In the genomic region with DNA sequence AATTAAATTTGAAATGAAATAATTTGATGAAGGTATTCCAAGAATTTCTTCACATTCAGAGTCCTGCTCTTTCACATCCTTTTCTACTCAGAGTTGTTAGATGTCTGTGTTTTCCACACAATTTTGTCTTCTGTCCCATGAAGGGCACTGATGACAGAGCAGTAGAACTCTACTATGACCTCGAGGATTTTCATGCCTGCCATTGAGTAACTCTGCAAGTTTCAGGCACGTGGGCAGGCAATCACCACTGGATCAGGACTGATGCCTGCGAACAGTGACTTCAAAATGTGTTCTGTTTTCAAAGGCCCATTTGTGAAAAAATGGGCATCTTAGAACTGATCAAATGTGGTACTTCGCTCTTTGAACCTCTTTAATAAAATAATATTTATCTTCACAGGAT, we compare ENCODE assay signal across 24 cellular contexts.
DNase-seq lines count a peak whose midpoint lies in the region; ATAC-seq, FAIRE-seq and TF ChIP-seq lines count a peak whose summit lies in the region.
"Had no signal": no experiment of that assay in that cellular context is flagged by ENCODE, and none has a peak within 500 bp of the region (broad histone marks: within the 10 kb centered on the region; RNA-seq: fewer than 3 reads in every experiment).

No MANE protein-coding gene starts in this region.

- no peak overlapping the region for H4K8ac ChIP-seq in trophoblast cell (ENCODE audit: low read depth, low read length)

- H3K4me1 ChIP-seq in HepG2 (ENCODE audit: insufficient read depth, low read length), result peaks cover 54% of the 10 kb centered on the region
- peaks cover 0 to 29% (median 0%) of the 10 kb centered on the region in 4 donors for H3K4me1 ChIP-seq in right lobe of liver
- H3K4me1 ChIP-seq in RWPE2 (ENCODE audit: insufficient read depth, poor library complexity, severe bottlenecking), result peaks cover 64% of the 10 kb centered on the region
- peaks cover 4 to 7% of the 10 kb centered on the region in 2 experiments for H3K4me1 ChIP-seq in trophoblast cell (ENCODE audit: control insufficient read depth in 1 of 2, insufficient read depth in 2 of 2, low read length in 2 of 2)
- H3K4me1 ChIP-seq: HAP-1 had no signal

- CTCF ChIA-PET in HepG2 (lab: Yijun Ruan, JAX; ENCODE audit: low intra/inter-chr PET ratio, low total read pairs), result no interaction called here

- in situ Hi-C loops in HepG2 (cut with HindIII; ENCODE audit: extremely low pct_ligation_motif_present, low pct_unique_long_range_greater_than_20kb), result no loop called here

- no peak for FAIRE-seq in HepG2 (lab: Jason Lieb, UNC)
- FAIRE-seq: A549, D721Med, GM12891, GM18507, H54 had no signal

- H3K9me3 ChIP-seq in HepG2 (ENCODE audit: low read length), result no peaks in the 10 kb centered on the region
- H3K9me3 ChIP-seq in right lobe of liver, result no peaks in the 10 kb centered on the region
- H3K9me3 ChIP-seq in RWPE2 (ENCODE audit: severe bottlenecking), result no peaks in the 10 kb centered on the region
- no peaks in the 10 kb centered on the region for H3K9me3 ChIP-seq in trophoblast cell (ENCODE audit: insufficient read depth, low read depth, low read length)
- H3K9me3 ChIP-seq: BE2C, HAP-1 had no signal

- no peaks in the 10 kb centered on the region for H3K27me3 ChIP-seq in HepG2 (ENCODE audit: control insufficient read depth in 1 of 2, insufficient read depth in 2 of 2, low read length in 2 of 2)
- H3K27me3 ChIP-seq in right lobe of liver, result no peaks in the 10 kb centered on the region
- H3K27me3 ChIP-seq in RWPE2 (ENCODE audit: insufficient read depth, poor library complexity, severe bottlenecking), result no peaks in the 10 kb centered on the region
- H3K27me3 ChIP-seq in trophoblast cell (ENCODE audit: insufficient read depth, low read length), result no peaks in the 10 kb centered on the region
- H3K27me3 ChIP-seq: BE2C; BLaER1 treated with 17β-estradiol and CSF1 and Interleukin-3, amounts not matched to agents 10 nM and 100 nM had no signal

- intact Hi-C loops in HepG2 (cut with micrococcal nuclease; ENCODE audit: unreplicated experiment) (no loop called here), right lobe of liver (cut with DNase I) (no loop called here)

- no peak for TF ChIP-seq EP300 in HepG2 (IDR thresholded peaks at IDR 0.05; ENCODE audit: low read depth in 2 of 2, low read length in 2 of 2)
- TF ChIP-seq EP300 in HepG2 (CRISPR knock-in tag; IDR thresholded peaks at IDR 0.05; ENCODE audit: borderline replicate concordance), result no peak

- H3K14ac ChIP-seq in trophoblast cell (ENCODE audit: low read length), result no peak overlapping the region

- H4K20me1 ChIP-seq in HepG2 (ENCODE audit: insufficient read depth, low read length), result peaks cover 3% of the 10 kb centered on the region
- H4K20me1 ChIP-seq: BLaER1 treated with 17β-estradiol and CSF1 and Interleukin-3, amounts not matched to agents 10 nM and 100 nM had no signal

- DNase-seq in HepG2 (ENCODE audit: low spot score) (no peak), right lobe of liver (no peak), RWPE2 (ENCODE audit: low spot score) (no peak), trophoblast cell (no peak), SHP77 treated with DMSO at 0.1 percent for 48 hours (lab: John Stamatoyannopoulos, UW) (no peak)
- DNase-seq: 8988T; ACHN; AML-193; BE2C; CD4-positive, alpha-beta T cell; CD8-positive, alpha-beta memory T cell; DMS 273 treated with DMSO at 0.1 percent for 48 hours; DMS79; GF-D8; GOT3; HFFc6 had no signal

- no peak overlapping the region for H2BK12ac ChIP-seq in trophoblast cell (ENCODE audit: low read length)

- H3K9ac ChIP-seq in HepG2 (ENCODE audit: insufficient read depth, low read depth, low read length) (no peak overlapping the region), trophoblast cell (ENCODE audit: low read length) (no peak overlapping the region)
- H3K9ac ChIP-seq: BLaER1 treated with 17β-estradiol and CSF1 and Interleukin-3, amounts not matched to agents 10 nM and 100 nM had no signal

- H2BK5ac ChIP-seq in trophoblast cell (ENCODE audit: low read depth, low read length, poor library complexity), result no peak overlapping the region

- TF ChIP-seq CTCF in HepG2 (CRISPR knock-in tag; IDR thresholded peaks at IDR 0.05), result no peak
- no peak for TF ChIP-seq CTCF in right lobe of liver (IDR thresholded peaks at IDR 0.05)
- TF ChIP-seq CTCF in RWPE2 (IDR thresholded peaks at IDR 0.05; ENCODE audit: poor library complexity, severe bottlenecking), result no peak

- H3K4me3 ChIP-seq in HepG2 (replicated peaks in 1 of 3; ENCODE audit: insufficient read depth in 1 of 3, low read depth in 2 of 3, low read length in 3 of 3) (no peak overlapping the region), right lobe of liver (no peak overlapping the region), RWPE2 (ENCODE audit: severe bottlenecking) (no peak overlapping the region), trophoblast cell (ENCODE audit: low read depth, low read length) (no peak overlapping the region)
- H3K4me3 ChIP-seq: A549; BLaER1 treated with 17β-estradiol and CSF1 and Interleukin-3, amounts not matched to agents 10 nM and 100 nM; HAP-1 had no signal

- H3K27ac ChIP-seq in HepG2 (ENCODE audit: extremely low read length, insufficient read depth, low read length) (no peak overlapping the region), right lobe of liver (no peak overlapping the region), RWPE2 (ENCODE audit: poor library complexity, severe bottlenecking) (peak overlapping the region; percentile 97), trophoblast cell (ENCODE audit: low read depth, low read length) (no peak overlapping the region)
- H3K27ac ChIP-seq: BLaER1 treated with 17β-estradiol and CSF1 and Interleukin-3, amounts not matched to agents 10 nM and 100 nM had no signal

- peaks cover 92% of the 10 kb centered on the region for H3K79me2 ChIP-seq in HepG2 (ENCODE audit: insufficient read depth, low read length)
- peaks cover 2% of the 10 kb centered on the region for H3K79me2 ChIP-seq in trophoblast cell (ENCODE audit: control insufficient read depth, insufficient read depth, low read length, poor library complexity)

- no TSS peak for BruUV-seq in HepG2 (replicated peaks; lab: Mats Ljungman, UMichigan)

- H4K91ac ChIP-seq in trophoblast cell (ENCODE audit: low read depth, low read length), result no peak overlapping the region

- no peak overlapping the region for H3K18ac ChIP-seq in trophoblast cell (ENCODE audit: low read length)

- no peak overlapping the region for H3K4me2 ChIP-seq in HepG2 (ENCODE audit: low read depth, low read length)
- H3K4me2 ChIP-seq in trophoblast cell (ENCODE audit: low read length), result no peak overlapping the region
- H3K4me2 ChIP-seq: A549; BLaER1 treated with 17β-estradiol and CSF1 and Interleukin-3, amounts not matched to agents 10 nM and 100 nM had no signal

- H3K4ac ChIP-seq in trophoblast cell (ENCODE audit: low read depth, low read length), result no peak overlapping the region

- H3K23ac ChIP-seq in trophoblast cell (ENCODE audit: low read length), result peak overlapping the region; percentile 99

- no peak overlapping the region for H2AK5ac ChIP-seq in trophoblast cell (ENCODE audit: low read length)

- POLR2A ChIA-PET in HepG2 (lab: Yijun Ruan, JAX), result no interaction called here

- no peak for TF ChIP-seq POLR2A in HepG2 (IDR thresholded peaks at IDR 0.05; ENCODE audit: insufficient read depth in 1 of 2, low read depth in 2 of 2, low read length in 2 of 2)
- no peak for TF ChIP-seq POLR2A in right lobe of liver (IDR thresholded peaks at IDR 0.05)

- peaks cover 5% of the 10 kb centered on the region for H3K79me1 ChIP-seq in trophoblast cell (ENCODE audit: low read length)

- TF ChIP-seq RAD21 in HepG2 (CRISPR knock-in tag; IDR thresholded peaks at IDR 0.05), result no peak

- H2BK120ac ChIP-seq in trophoblast cell (ENCODE audit: insufficient read depth, low read length, poor library complexity), result no peak overlapping the region

- WGBS in HepG2 (ENCODE audit: low lambda C conversion rate), result over 99% methylated on average over 4 of the region's 4 CpGs
- 95% methylated on average over 4 of the region's 4 CpGs for WGBS in right lobe of liver (ENCODE audit: insufficient coverage, low coverage, low lambda C conversion rate, missing lambda C conversion rate)
- no CpG with 5 or more reads among the region's 4 CpGs for WGBS in trophoblast cell (ENCODE audit: extremely low coverage, insufficient coverage, insufficient read length)

- peaks cover 1 to 8% of the 10 kb centered on the region in 2 experiments for H3K36me3 ChIP-seq in HepG2 (replicated peaks in 1 of 2; ENCODE audit: control insufficient read depth in 1 of 2, insufficient read depth in 2 of 2, low read length in 2 of 2)
- H3K36me3 ChIP-seq in right lobe of liver, result no peaks in the 10 kb centered on the region
- peaks cover 13% of the 10 kb centered on the region for H3K36me3 ChIP-seq in RWPE2 (ENCODE audit: low read depth)
- no peaks in the 10 kb centered on the region for H3K36me3 ChIP-seq in trophoblast cell (ENCODE audit: control insufficient read depth in 1 of 2, insufficient read depth in 2 of 2, low read length in 2 of 2)
- H3K36me3 ChIP-seq: HAP-1 had no signal

- H4K12ac ChIP-seq in trophoblast cell (ENCODE audit: low read depth, low read length), result no peak overlapping the region

- ATAC-seq in HepG2, result no peak
- no peak for ATAC-seq in right lobe of liver
- no peak for ATAC-seq in RWPE2 (ENCODE audit: low read depth)
- no peak for ATAC-seq in HG02981 (IDR thresholded peaks at IDR 0.05; ENCODE audit: unreplicated experiment)
- ATAC-seq: A549 had no signal

- no peak overlapping the region for H2AFZ ChIP-seq in HepG2 (ENCODE audit: low read length)
- H2AFZ ChIP-seq in trophoblast cell (ENCODE audit: insufficient read depth, low read length, poor library complexity), result no peak overlapping the region

TF ChIP-seq in HepG2, 621 proteins besides CTCF, POLR2A, EP300 and RAD21 (continues in another document):
- TF ChIP-seq MXI1 (IDR thresholded peaks at IDR 0.05; ENCODE audit: borderline replicate concordance, low read depth, low read length) (no peak), RBM39 (IDR thresholded peaks at IDR 0.05; ENCODE audit: low read depth, low read length, poor library complexity, severe bottlenecking) (no peak), ZFP82 (CRISPR knock-in tag; IDR thresholded peaks at IDR 0.05; ENCODE audit: borderline replicate concordance) (no peak), PHF8 (CRISPR knock-in tag; IDR thresholded peaks at IDR 0.05) (no peak), RBM22 (optimal IDR thresholded peaks at IDR 0.05; ENCODE audit: low read length) (peak; percentile 64)
